Comparison of ENCODE assay signal across 8 cellular contexts in genomic region chr17:13017623-13018462, GRCh38. TPM values are rescaled to one million over a fixed set of nuclear protein-coding genes. Genes with fewer than 3 reads are reported as not detected.
DNase-seq lines count a peak whose midpoint lies in the region; ATAC-seq and TF ChIP-seq lines count a peak whose summit lies in the region.

TSS of gene ELAC2 (minus strand) at chr17:13018027. CDS start at chr17:13017947, 80 bp downstream.

- no peak within 1 kb of the TSS for H2BK20ac ChIP-seq in H9 (ENCODE audit: low read depth, low read length, poor library complexity, severe bottlenecking)

- H2BK15ac ChIP-seq in H9 (ENCODE audit: low read depth, low read length): no peak within 1 kb of the TSS; the same call in 1 of the 2 replicates

- WGBS in H9 (ENCODE audit: extremely low coverage, insufficient read length, low lambda C conversion rate): no CpG with 5 or more reads among the region's 80 CpGs

- peak; percentile 99 for DNase-seq in H9
- peak; percentile 97 for DNase-seq in M059J (ENCODE audit: low read depth)
- peak; percentile 99 to 100 for DNase-seq in SHP77 (lab: John Stamatoyannopoulos, UW)
- peak; percentile 92 for DNase-seq in activated effector memory CD4-positive, alpha-beta T cell treated with Interleukin-2 at 50 U/mL for 16 hours
- peak; percentile 99 for DNase-seq in fibroblast of peridontal ligament (ENCODE audit: extremely low read depth)
- DNase-seq in natural killer cell: peak; percentile 94
- peak; percentile 98 for DNase-seq in stimulated activated naive CD4-positive, alpha-beta T cell treated with Interleukin-2 at 50 U/mL for 16 hours (lab: John Stamatoyannopoulos, UW)

- H3K4me3 Mint-ChIP-seq in H9 (peak within 1 kb of the TSS; percentile 89 to 94), natural killer cell (peak within 1 kb of the TSS; percentile 98)

- H4K5ac ChIP-seq in H9 (ENCODE audit: insufficient read length, low read depth, low read length): no peak within 1 kb of the TSS

- H3K23ac ChIP-seq in H9 (ENCODE audit: insufficient read length, low read depth, low read length): no peak within 1 kb of the TSS

- H2BK5ac ChIP-seq in H9 (ENCODE audit: insufficient read length, low read length): no peak within 1 kb of the TSS

- intact Hi-C loops in natural killer cell (cut with micrococcal nuclease): loop anchor here (1.0 to 2.0 kb wide), 2 partner anchors 36 to 1283 kb away; partner anchors contain the start of gene HS3ST3B1

- H3K27me3 Mint-ChIP-seq in H9 (ENCODE audit: low read depth) (no peaks in the 10 kb centered on the region), natural killer cell (ENCODE audit: low read depth in 2 of 2) (no peaks in the 10 kb centered on the region)

- no peaks in the 10 kb centered on the region for H3K4me1 ChIP-seq in ES-I3 (ENCODE audit: insufficient read depth, low read length)
- H3K4me1 ChIP-seq in H9 (ENCODE audit: insufficient read depth, low read length): no peaks in the 10 kb centered on the region; the same call in 1 of the 2 replicates

- H3K36me3 ChIP-seq in ES-I3 (ENCODE audit: insufficient read depth, low read length): peaks cover 27% of the 10 kb centered on the region

- peak; percentile 29; the same call in 2 of the 3 replicates for TF ChIP-seq CTCF in H9 (conservative IDR thresholded peaks at IDR 0.05)
- TF ChIP-seq CTCF in natural killer cell (IDR thresholded peaks at IDR 0.05): no peak

- no peak within 1 kb of the TSS for H3K4ac ChIP-seq in H9 (ENCODE audit: low read depth, low read length)

- no peak within 1 kb of the TSS for H2BK12ac ChIP-seq in H9 (ENCODE audit: insufficient read length, low read depth, low read length)

- H3K79me2 ChIP-seq in H9 (ENCODE audit: insufficient read depth, low read length): peaks cover 2% of the 10 kb centered on the region; the same call in 1 of the 2 replicates

- no peaks in the 10 kb centered on the region for H4K20me1 ChIP-seq in H9 (ENCODE audit: control insufficient read depth, insufficient read depth, insufficient read length)

- peak within 1 kb of the TSS; percentile 98 for H3K4me2 ChIP-seq in H9 (ENCODE audit: insufficient read depth, insufficient read length, low read length)

- H3K9me3 Mint-ChIP-seq in H9 (no peaks in the 10 kb centered on the region), natural killer cell (no peaks in the 10 kb centered on the region)

- no peak within 1 kb of the TSS for H4K8ac ChIP-seq in H9 (replicated peaks; ENCODE audit: insufficient read length, low read depth, low read length)

- H3K9ac ChIP-seq in ES-I3 (ENCODE audit: low read depth, low read length): peak within 1 kb of the TSS; percentile 94
- peak within 1 kb of the TSS; percentile 83 for H3K9ac ChIP-seq in H9 (ENCODE audit: extremely low read depth, insufficient read length, low read length)

- H3T11ph ChIP-seq in H9 (ENCODE audit: low read length): no peak within 1 kb of the TSS

- H3K56ac ChIP-seq in H9 (ENCODE audit: insufficient read length, low read depth, low read length): no peak within 1 kb of the TSS

- no peak within 1 kb of the TSS for H2BK120ac ChIP-seq in H9 (ENCODE audit: low read depth, low read length, poor library complexity, severe bottlenecking)

- H3K36me3 Mint-ChIP-seq in H9 (ENCODE audit: insufficient read depth in 1 of 3, low read depth in 3 of 3) (peaks cover 34 to 42% (median 42%) of the 10 kb centered on the region in 3 experiments), natural killer cell (peaks cover 17% of the 10 kb centered on the region)

- no peak within 1 kb of the TSS for H2AFZ ChIP-seq in H9 (ENCODE audit: low read length)

- ATAC-seq in natural killer cell: peak; percentile 98 to 100 (median 98)

- no peaks in the 10 kb centered on the region for H3K9me3 ChIP-seq in ES-I3 (ENCODE audit: control insufficient read depth, insufficient read depth, low read length)
- no peaks in the 10 kb centered on the region for H3K9me3 ChIP-seq in H9 (ENCODE audit: control insufficient read depth, low read depth, low read length)

- H3K4me1 Mint-ChIP-seq in H9 (peaks cover 7 to 16% of the 10 kb centered on the region in 2 experiments), natural killer cell (peaks cover 32 to 36% of the 10 kb centered on the region in 2 donors)

- no peaks in the 10 kb centered on the region for H3K79me1 ChIP-seq in H9 (ENCODE audit: insufficient read depth, low read depth, low read length, poor library complexity, severe bottlenecking)

- H3K27ac Mint-ChIP-seq in H9: peak within 1 kb of the TSS; percentile 96
- H3K27ac Mint-ChIP-seq in natural killer cell: peak within 1 kb of the TSS; percentile 93 to 96

- H3K27me3 ChIP-seq in H9 (ENCODE audit: insufficient read depth, low read length): no peaks in the 10 kb centered on the region

- H2AK5ac ChIP-seq in H9 (ENCODE audit: insufficient read length, low read length): no peak within 1 kb of the TSS

- H3K27ac ChIP-seq in H9 (ENCODE audit: insufficient read length, low read depth, low read length): peak within 1 kb of the TSS; percentile 55

- H3K14ac ChIP-seq in H9 (ENCODE audit: insufficient read depth, low read length): peak within 1 kb of the TSS; percentile 67

- H3K23me2 ChIP-seq in H9 (ENCODE audit: insufficient read length, low read depth, low read length, poor library complexity, severe bottlenecking): peaks cover 4% of the 10 kb centered on the region

- H4K91ac ChIP-seq in H9 (ENCODE audit: insufficient read length, low read depth, low read length): no peak within 1 kb of the TSS

- peak within 1 kb of the TSS; percentile 30 for H3K18ac ChIP-seq in H9 (ENCODE audit: insufficient read length, low read depth, low read length)

RNA-seq across cellular contexts. Expression of gene ELAC2, which starts in this region (rescaled TPM):
- total RNA-seq in H9 (2021) (87.2 and 90.7 TPM in 2 replicates), natural killer cell (10 to 100 TPM; 65.5 to 84.2 (median 83.4) TPM)
- 74.9 and 104 TPM in 2 replicates for total RNA-seq in M059J (2014; rRNA removed; shearing (Covaris generic))

Comparison
In these comparisons a context has a peak if more than half of its experiments do, and no peak if none do; other contexts are left out.
1. Peak in every context shown above with its lines: DNase-seq, ATAC-seq and H3K27ac ChIP-seq.